In the genomic region with DNA sequence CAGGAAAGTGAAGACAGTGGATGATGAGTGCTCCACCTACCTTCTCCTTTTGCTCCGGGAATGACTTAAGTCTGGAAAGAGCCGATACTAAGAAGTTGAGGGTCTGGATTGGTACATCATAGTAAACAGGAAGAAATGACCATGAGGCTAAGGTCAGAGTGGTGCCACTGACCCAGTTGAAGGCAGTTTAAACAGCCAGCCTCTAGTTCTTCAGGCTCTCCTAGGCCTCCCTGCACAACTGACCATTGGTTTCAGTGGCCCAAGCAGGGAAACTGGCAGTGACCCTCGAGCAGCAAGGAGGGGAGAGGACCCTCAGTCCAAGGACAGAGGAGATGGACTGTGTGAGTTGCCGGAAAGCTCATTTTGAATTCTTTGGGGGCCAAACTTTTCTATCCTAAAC, we compare ENCODE assay signal across 18 cellular contexts.
DNase-seq lines count a peak whose midpoint lies in the region; ATAC-seq and TF ChIP-seq lines count a peak whose summit lies in the region.
"Had no signal": no experiment of that assay in that cellular context is flagged by ENCODE, and none has a peak within 500 bp of the region (broad histone marks: within the 10 kb centered on the region; RNA-seq: fewer than 3 reads in every experiment).

No MANE protein-coding gene starts in this region.

- H3K9me2 ChIP-seq in hepatocyte (replicated peaks; ENCODE audit: insufficient read depth), result no peaks in the 10 kb centered on the region

- H3K36me3 ChIP-seq in hepatocyte (replicated peaks; ENCODE audit: insufficient read depth, low read depth) (no peaks in the 10 kb centered on the region), osteoblast (ENCODE audit: insufficient read depth, low read length) (no peaks in the 10 kb centered on the region)
- H3K36me3 ChIP-seq: adrenal gland, gastrocnemius medialis, SJSA1, transverse colon had no signal

- WGBS in hepatocyte (ENCODE audit: low lambda C conversion rate, missing lambda C conversion rate), result 91% methylated on average over 4 of the region's 4 CpGs

- H3K4me2 ChIP-seq in hepatocyte (no peak overlapping the region), osteoblast (ENCODE audit: insufficient read depth, low read length) (no peak overlapping the region)
- H3K4me2 ChIP-seq: PC-9 had no signal

- DNase-seq in hepatocyte (ENCODE audit: low spot score) (no peak), osteoblast (ENCODE audit: insufficient read length, low spot score, missing footprints) (no peak), C1 segment of cervical spinal cord (lab: John Stamatoyannopoulos, UW) (no peak)
- DNase-seq in stimulated activated CD4-positive, alpha-beta T cell treated with anti-CD3 and anti-CD28 coated beads, Interleukin-12 subunit alpha, Interleukin-12 subunit beta, amount 100 ng/mL, for 4 hours, result no peak
- DNase-seq: activated CD8-positive, alpha-beta memory T cell treated with anti-CD3 and anti-CD28 coated beads, Interleukin-2, amount 10 ng/mL, durations not matched to agents 7 days and 5 days; GOT3; NCI-H1436 treated with DMSO at 0.1 percent for 48 hours; PC-9; transverse colon had no signal

- no peaks in the 10 kb centered on the region for H3K9me3 ChIP-seq in hepatocyte (ENCODE audit: low read depth)
- H3K9me3 ChIP-seq in osteoblast (ENCODE audit: low read depth, low read length), result no peaks in the 10 kb centered on the region
- H3K9me3 ChIP-seq: adrenal gland, gastrocnemius medialis, SJSA1, transverse colon had no signal

- H3K79me2 ChIP-seq in hepatocyte (peaks cover 96% of the 10 kb centered on the region), osteoblast (ENCODE audit: insufficient read depth, low read length) (peaks cover 99% of the 10 kb centered on the region)

- H3K27me3 ChIP-seq in hepatocyte (no peaks in the 10 kb centered on the region), osteoblast (ENCODE audit: insufficient read depth, low read length) (no peaks in the 10 kb centered on the region)
- H3K27me3 ChIP-seq: adrenal gland, gastrocnemius medialis, SJSA1, transverse colon had no signal

- TF ChIP-seq CTCF in C4-2B (conservative IDR thresholded peaks at IDR 0.05) (no peak), VCaP (conservative IDR thresholded peaks at IDR 0.05) (no peak), hepatocyte (IDR thresholded peaks at IDR 0.05; ENCODE audit: poor library complexity) (no peak), osteoblast (IDR thresholded peaks at IDR 0.05; ENCODE audit: extremely low read depth, low read depth, low read length) (no peak)

- H3K27ac ChIP-seq in C4-2B, result 0 out of 2 replicates have a peak overlapping the region, but pooled peaks have one; percentile 15
- H3K27ac ChIP-seq in VCaP, result peak overlapping the region; percentile 54
- peak overlapping the region; percentile 9 for H3K27ac ChIP-seq in hepatocyte
- H3K27ac ChIP-seq in osteoblast (ENCODE audit: low read depth, low read length), result peak overlapping the region; percentile 21
- H3K27ac ChIP-seq: adrenal gland, coronary artery, PC-9, SJSA1, transverse colon had no signal

- H3K4me1 ChIP-seq in hepatocyte (ENCODE audit: insufficient read depth), result peaks cover 34% of the 10 kb centered on the region
- H3K4me1 ChIP-seq in osteoblast (ENCODE audit: insufficient read depth, low read length), result peaks cover 57% of the 10 kb centered on the region

- no peak overlapping the region for H2AFZ ChIP-seq in hepatocyte
- no peak overlapping the region for H2AFZ ChIP-seq in osteoblast (ENCODE audit: low read length)
- H2AFZ ChIP-seq: PC-9 had no signal

- H4K20me1 ChIP-seq in hepatocyte (ENCODE audit: insufficient read depth, poor library complexity, severe bottlenecking), result peaks cover 23% of the 10 kb centered on the region
- H4K20me1 ChIP-seq in osteoblast (ENCODE audit: insufficient read depth, low read length), result peaks cover 62% of the 10 kb centered on the region

- H3K4me3 ChIP-seq in hepatocyte, result no peak overlapping the region
- no peak overlapping the region for H3K4me3 ChIP-seq in osteoblast (ENCODE audit: insufficient read depth, low read length)
- H3K4me3 ChIP-seq: adrenal gland, coronary artery, gastrocnemius medialis, PC-9, SJSA1, transverse colon had no signal

- ATAC-seq in GM21825 (IDR thresholded peaks at IDR 0.05; ENCODE audit: unreplicated experiment) (no peak), HG03432 (IDR thresholded peaks at IDR 0.05; ENCODE audit: unreplicated experiment) (no peak)
- ATAC-seq: activated CD8-positive, alpha-beta memory T cell treated with anti-CD3 and anti-CD28 coated beads, Interleukin-2, amount 10 ng/mL, durations not matched to agents 7 days and 5 days; activated T-helper 17 cell treated with anti-CD3 and anti-CD28 coated beads, Interleukin-2, amount 50 U/mL, for 72 hours had no signal
